In genomic region chr7:129225206-129225930, GRCh38 we compare ENCODE assay signal across 9 cellular contexts. TPM values are rescaled to one million over a fixed set of nuclear protein-coding genes. Genes with fewer than 3 reads are reported as not detected.
DNase-seq lines count a peak whose midpoint lies in the region; ATAC-seq and TF ChIP-seq lines count a peak whose summit lies in the region.
"Had no signal": no experiment of that assay in that cellular context is flagged by ENCODE, and none has a peak within 500 bp of the region (broad histone marks: within the 10 kb centered on the region; RNA-seq: fewer than 3 reads in every experiment).

No MANE protein-coding gene starts in this region.

- H3K4me1 ChIP-seq in CD4-positive, CD25-positive, alpha-beta regulatory T cell (ENCODE audit: control insufficient read depth, insufficient read depth, low read length, poor library complexity, severe bottlenecking) = peaks cover 17% of the 10 kb centered on the region
- H3K4me1 ChIP-seq in Peyer's patch (peaks cover 0 to 7% (median 2%) of the 10 kb centered on the region in 4 donors), thoracic aorta (ENCODE audit: control insufficient read depth in 1 of 2, low read depth in 2 of 2) (peaks cover 6 to 29% of the 10 kb centered on the region in 2 donors)

- peak overlapping the region; percentile 89 to 97 (median 96) for H3K4me3 Mint-ChIP-seq in CD4-positive, CD25-positive, alpha-beta regulatory T cell

- H3K27ac Mint-ChIP-seq in CD4-positive, CD25-positive, alpha-beta regulatory T cell = peak overlapping the region; percentile 88 to 91 (median 88)

- peak; percentile 26 to 33 for ATAC-seq in CD4-positive, CD25-positive, alpha-beta regulatory T cell (ENCODE audit: low read depth in 2 of 2)
- ATAC-seq in GM19455 (IDR thresholded peaks at IDR 0.05; ENCODE audit: unreplicated experiment) (peak; percentile 42), HG03558 (IDR thresholded peaks at IDR 0.05; ENCODE audit: extremely low read depth, unreplicated experiment) (peak; percentile 2), thoracic aorta (ENCODE audit: insufficient number of reproducible peaks, low FRiP score, low read depth) (peak; percentile 22)

- no peaks in the 10 kb centered on the region for H3K9me3 Mint-ChIP-seq in CD4-positive, CD25-positive, alpha-beta regulatory T cell

- no peaks in the 10 kb centered on the region for H3K36me3 ChIP-seq in CD4-positive, CD25-positive, alpha-beta regulatory T cell (ENCODE audit: control insufficient read depth, insufficient read depth, low read length)
- no peaks in the 10 kb centered on the region for H3K36me3 ChIP-seq in Peyer's patch
- no peaks in the 10 kb centered on the region for H3K36me3 ChIP-seq in thoracic aorta

- no peaks in the 10 kb centered on the region for H3K36me3 Mint-ChIP-seq in CD4-positive, CD25-positive, alpha-beta regulatory T cell

- DNase-seq in CD4-positive, CD25-positive, alpha-beta regulatory T cell = peak in 2 of 3 donors; percentile 47 to 77
- DNase-seq in Peyer's patch = peak; percentile 58 to 75 (median 74)
- peak; percentile 61 for DNase-seq in activated gamma-delta T cell (lab: John Stamatoyannopoulos, UW)
- DNase-seq in foreskin melanocyte = peak; percentile 18
- peak in 46 of 56 donors; percentile 7 to 76 (median 60) for DNase-seq in nucleus accumbens (lab: John Stamatoyannopoulos, UW)
- DNase-seq in thoracic aorta (ENCODE audit: low spot score) = no peak

- TF ChIP-seq POLR2A in Peyer's patch (IDR thresholded peaks at IDR 0.05) = no peak

- H3K4me3 ChIP-seq in CD4-positive, CD25-positive, alpha-beta regulatory T cell (ENCODE audit: low read depth, low read length) = peak overlapping the region; percentile 86
- peak overlapping the region; percentile 75 to 96 (median 86) for H3K4me3 ChIP-seq in Peyer's patch
- peak overlapping the region; percentile 85 for H3K4me3 ChIP-seq in thoracic aorta

- H3K27me3 Mint-ChIP-seq in CD4-positive, CD25-positive, alpha-beta regulatory T cell = peaks cover 8% of the 10 kb centered on the region

- peak overlapping the region; percentile 90 for H3K27ac ChIP-seq in CD4-positive, CD25-positive, alpha-beta regulatory T cell (ENCODE audit: insufficient read depth, low read length, poor library complexity, severe bottlenecking)
- H3K27ac ChIP-seq in Peyer's patch = peak overlapping the region; percentile 74 to 95 (median 91)
- peak overlapping the region; percentile 52 to 59 for H3K27ac ChIP-seq in thoracic aorta

- no peaks in the 10 kb centered on the region for H3K27me3 ChIP-seq in CD4-positive, CD25-positive, alpha-beta regulatory T cell (ENCODE audit: control insufficient read depth, insufficient read depth, low read length)
- no peaks in the 10 kb centered on the region for H3K27me3 ChIP-seq in Peyer's patch
- no peaks in the 10 kb centered on the region for H3K27me3 ChIP-seq in thoracic aorta (replicated peaks; ENCODE audit: insufficient read depth)

- H3K9me3 ChIP-seq in CD4-positive, CD25-positive, alpha-beta regulatory T cell (ENCODE audit: control insufficient read depth in 2 of 2, low read length in 2 of 2) = no peaks in the 10 kb centered on the region
- no peaks in the 10 kb centered on the region for H3K9me3 ChIP-seq in Peyer's patch
- H3K9me3 ChIP-seq in thoracic aorta = no peaks in the 10 kb centered on the region

- H3K4me1 Mint-ChIP-seq in CD4-positive, CD25-positive, alpha-beta regulatory T cell = peaks cover 15 to 47% (median 32%) of the 10 kb centered on the region in 4 donors

- no peak for TF ChIP-seq CTCF in Peyer's patch (IDR thresholded peaks at IDR 0.05)
- no peak for TF ChIP-seq CTCF in thoracic aorta (IDR thresholded peaks at IDR 0.05)

RNA-seq across cellular contexts. Expression of gene AHCYL2, which starts 0.5 kb away (rescaled TPM):
- total RNA-seq in CD4-positive, CD25-positive, alpha-beta regulatory T cell = 18.5 TPM
- polyA plus RNA-seq in CD4-positive, CD25-positive, alpha-beta regulatory T cell = 1 to 10 TPM; 6.2 to 10.0 (median 7.3) TPM
- 100 to 1,000 TPM in 1 of 4 donors, 10 to 100 TPM in 3; 37.1 to 186 (median 60.0) TPM for total RNA-seq in Peyer's patch
- 10 to 100 TPM; 28.3 to 31.4 TPM for total RNA-seq in thoracic aorta

RNA-seq across cellular contexts. Expression of gene SMO, which starts 36.9 kb away (rescaled TPM):
- 0.12 TPM for total RNA-seq in CD4-positive, CD25-positive, alpha-beta regulatory T cell
- not detected for polyA plus RNA-seq in CD4-positive, CD25-positive, alpha-beta regulatory T cell
- total RNA-seq in Peyer's patch = 10 to 100 TPM in 1 of 4 donors, 1 to 10 TPM in 2, under 1 TPM in 1; 0.70 to 14.9 (median 2.2) TPM
- total RNA-seq in thoracic aorta = 10 to 100 TPM in 1 of 2 donors, 1 to 10 TPM in 1; 8.7 to 16.4 TPM
- total RNA-seq: T-helper 1 cell treated with Interleukin-12 subunit alpha and Interleukin-12 subunit beta and Interleukin-4 antibody, amounts not matched to agents 30 ng/mL and 1 ng/mL, for 36 hours had no signal
